ENCODE assay signal across 16 cellular contexts in genomic region chr5:98779264-98779877, GRCh38. TPM values are rescaled to one million over a fixed set of nuclear protein-coding genes. Genes with fewer than 3 reads are reported as not detected.
DNase-seq lines count a peak whose midpoint lies in the region; ATAC-seq and TF ChIP-seq lines count a peak whose summit lies in the region.
"Had no signal": no experiment of that assay in that cellular context is flagged by ENCODE, and none has a peak within 500 bp of the region (broad histone marks: within the 10 kb centered on the region; RNA-seq: fewer than 3 reads in every experiment).

No MANE protein-coding gene starts in this region.

- TF ChIP-seq CTCF in AG10803 (conservative IDR thresholded peaks at IDR 0.05; ENCODE audit: low read length) (no peak), RWPE1 (conservative IDR thresholded peaks at IDR 0.05; ENCODE audit: low read depth) (no peak), prostate gland (IDR thresholded peaks at IDR 0.05) (no peak)

- no peaks in the 10 kb centered on the region for H3K27me3 ChIP-seq in prostate gland (replicated peaks; ENCODE audit: insufficient read depth)

- H3K4me1 ChIP-seq in prostate gland (replicated peaks), result peaks cover 15% of the 10 kb centered on the region

- intact Hi-C loops in left colon (cut with DNase I, micrococcal nuclease), result no loop called here
- intact Hi-C loops in prostate gland (cut with DNase I), result loop anchor here (10.0 kb wide), 2 partner anchors 1275 to 1595 kb away; partner anchors contain the start of gene RIOK2

- peak overlapping the region; percentile 49 for H3K4me3 ChIP-seq in AG10803 (ENCODE audit: low read length)
- no peak overlapping the region for H3K4me3 ChIP-seq in prostate gland
- H3K4me3 ChIP-seq: spleen had no signal

- CTCF ChIA-PET in RWPE1 (lab: Yijun Ruan, JAX), result no interaction called here

- peak; percentile 46 for ATAC-seq in left colon
- no peak for ATAC-seq in GM21390 (IDR thresholded peaks at IDR 0.05; ENCODE audit: unreplicated experiment)
- no peak for ATAC-seq in HG03045 (IDR thresholded peaks at IDR 0.05; ENCODE audit: unreplicated experiment)
- ATAC-seq: GM12878; stimulated activated memory B cell treated with anti-CD40 and anti-IgM and Interleukin-4, amounts not matched to agents 10 μg/mL and 1 μg/mL and 100 μg/mL, for 72 hours; WTC11 had no signal

- no peaks in the 10 kb centered on the region for H3K9me3 ChIP-seq in prostate gland
- H3K9me3 ChIP-seq: spleen had no signal

- TF ChIP-seq POLR2A in prostate gland (IDR thresholded peaks at IDR 0.05), result no peak

- no peaks in the 10 kb centered on the region for H3K36me3 ChIP-seq in prostate gland

- 37% methylated on average over 11 of the region's 11 CpGs for WGBS in prostate gland

- H3K27ac ChIP-seq in RWPE1 (peak overlapping the region; percentile 22; the same call in 1 of the 2 replicates), prostate gland (peak overlapping the region; percentile 51 to 60)
- H3K27ac ChIP-seq: spleen had no signal

- in situ Hi-C loops in ACHN (cut with HindIII; ENCODE audit: low pct_ligation_motif_present, low pct_unique_long_range_greater_than_20kb, low sequenced_read_pairs), result no loop called here

- DNase-seq in AG10803 (ENCODE audit: low read depth) (no peak), RWPE1 (ENCODE audit: low spot score) (no peak), left colon (peak; percentile 44 to 53), prostate gland (ENCODE audit: low spot score) (peak; percentile 46), ACHN (no peak)
- DNase-seq in stimulated activated CD4-positive, alpha-beta T cell treated with anti-CD3 and anti-CD28 coated beads, Interleukin-4, amount 100 ng/mL, for 1 hour, result no peak
- DNase-seq: glutamatergic neuron, immature natural killer cell, NCI-H1436, occipital lobe, spleen had no signal

- POLR2A ChIA-PET in RWPE1 (lab: Yijun Ruan, JAX; ENCODE audit: low non-redundant PET), result no interaction called here

RNA-seq across cellular contexts. Expression of gene RGMB, which starts 5.9 kb away (rescaled TPM):
- total RNA-seq in left colon (10 to 100 TPM; 53.9 to 63.9 TPM), prostate gland (10 to 100 TPM; 56.5 to 62.2 TPM)

Comparison
In these comparisons a context has a peak if more than half of its experiments do, and no peak if none do; other contexts are left out.
1. DNase-seq: peak in left colon (2 of 2) and prostate gland (single experiment); none in AG10803 (single experiment), RWPE1 (single experiment), stimulated activated CD4-positive, alpha-beta T cell treated with anti-CD3 and anti-CD28 coated beads, Interleukin-4, amount 100 ng/mL, for 1 hour (single experiment) and ACHN (single experiment).